ENCODE assay signal across 8 cellular contexts in the genomic region with DNA sequence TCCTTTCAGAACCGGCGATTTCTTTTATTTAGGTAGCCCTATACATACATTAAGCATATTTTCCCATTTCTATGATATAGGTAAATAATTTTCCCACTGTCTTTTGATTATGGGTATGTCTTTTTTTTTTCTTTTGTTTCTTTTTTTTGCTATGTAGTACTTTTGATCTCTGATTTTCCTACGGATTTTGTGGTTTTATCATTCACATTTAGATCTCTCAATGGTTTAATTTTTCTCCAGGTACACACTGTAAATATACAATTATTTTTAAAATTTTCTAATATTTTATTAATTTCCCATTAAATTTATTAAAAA. TPM values are rescaled to one million over a fixed set of nuclear protein-coding genes. Genes with fewer than 3 reads are reported as not detected.
DNase-seq lines count a peak whose midpoint lies in the region; ATAC-seq and TF ChIP-seq lines count a peak whose summit lies in the region.

No MANE protein-coding gene starts in this region.

- in situ Hi-C loops in HAP-1 (cut with MboI; ENCODE audit: low sequenced_read_pairs) = loop anchor here (5.0 kb wide), 1 partner anchor 75 kb away; a partner anchor contains a TSS

- no peaks in the 10 kb centered on the region for H3K27me3 Mint-ChIP-seq in activated CD4-positive, alpha-beta memory T cell treated with anti-CD3 and anti-CD28 coated beads, Interleukin-2, amount 10 ng/mL, durations not matched to agents 7 days and 5 days

- peaks cover 30% of the 10 kb centered on the region for H3K79me2 ChIP-seq in hepatocyte

- no peaks in the 10 kb centered on the region for H3K9me2 ChIP-seq in hepatocyte (replicated peaks; ENCODE audit: insufficient read depth)

- H2AFZ ChIP-seq in hepatocyte = peak overlapping the region; percentile 73

- TF ChIP-seq CTCF in hepatocyte (IDR thresholded peaks at IDR 0.05; ENCODE audit: poor library complexity) = no peak

- H3K27me3 ChIP-seq in HAP-1 (ENCODE audit: low read depth) (no peaks in the 10 kb centered on the region), hepatocyte (no peaks in the 10 kb centered on the region)

- peaks cover 38% of the 10 kb centered on the region for H3K36me3 Mint-ChIP-seq in activated CD4-positive, alpha-beta memory T cell treated with anti-CD3 and anti-CD28 coated beads, Interleukin-2, amount 10 ng/mL, durations not matched to agents 7 days and 5 days (ENCODE audit: low read depth)

- TF ChIP-seq POLR2A in GM18505 (IDR thresholded peaks at IDR 0.05; ENCODE audit: borderline replicate concordance, extremely low read depth, insufficient read depth, insufficient read length) = no peak

- H3K27ac ChIP-seq in hepatocyte (no peak overlapping the region), skin epidermis (peak overlapping the region in 19 of 21 experiments; percentile 85 to 96 (median 94))

- CTCF ChIA-PET in activated CD4-positive, alpha-beta memory T cell treated with anti-CD3 and anti-CD28 coated beads, Interleukin-2, amount 10 ng/mL, durations not matched to agents 7 days and 5 days (lab: Charles Lee) = no interaction called here

- H3K9me3 Mint-ChIP-seq in activated CD4-positive, alpha-beta memory T cell treated with anti-CD3 and anti-CD28 coated beads, Interleukin-2, amount 10 ng/mL, durations not matched to agents 7 days and 5 days = peaks cover 14% of the 10 kb centered on the region

- POLR2A ChIA-PET in activated CD4-positive, alpha-beta memory T cell treated with anti-CD3 and anti-CD28 coated beads, Interleukin-2, amount 10 ng/mL, durations not matched to agents 7 days and 5 days (lab: Charles Lee) = no interaction called here

- no peaks in the 10 kb centered on the region for H4K20me1 ChIP-seq in hepatocyte (ENCODE audit: insufficient read depth, poor library complexity, severe bottlenecking)

- H3K36me3 ChIP-seq in HAP-1 (replicated peaks) = peaks cover 2% of the 10 kb centered on the region; the same call in 1 of the 2 replicates
- H3K36me3 ChIP-seq in hepatocyte (replicated peaks; ENCODE audit: insufficient read depth, low read depth) = no peaks in the 10 kb centered on the region

- H3K27ac Mint-ChIP-seq in activated CD4-positive, alpha-beta memory T cell treated with anti-CD3 and anti-CD28 coated beads, Interleukin-2, amount 10 ng/mL, durations not matched to agents 7 days and 5 days = peak overlapping the region; percentile 80

- H3K4me3 ChIP-seq in HAP-1 = peak overlapping the region; percentile 69
- H3K4me3 ChIP-seq in hepatocyte = peak overlapping the region; percentile 77
- peak overlapping the region; percentile 73 to 95 (median 86) for H3K4me3 ChIP-seq in skin epidermis

- H3K4me1 ChIP-seq in HAP-1 (no peaks in the 10 kb centered on the region; the same call in 1 of the 2 replicates), hepatocyte (ENCODE audit: insufficient read depth) (peaks cover 5% of the 10 kb centered on the region)

- WGBS in hepatocyte (ENCODE audit: low lambda C conversion rate, missing lambda C conversion rate) = 5% methylated on average over 3 of the region's 3 CpGs

- peaks cover 26% of the 10 kb centered on the region for H3K4me1 Mint-ChIP-seq in activated CD4-positive, alpha-beta memory T cell treated with anti-CD3 and anti-CD28 coated beads, Interleukin-2, amount 10 ng/mL, durations not matched to agents 7 days and 5 days

- DNase-seq in HAP-1 (ENCODE audit: low spot score in 2 of 2) = no peak
- DNase-seq in activated CD4-positive, alpha-beta memory T cell treated with anti-CD3 and anti-CD28 coated beads, Interleukin-2, amount 10 ng/mL, durations not matched to agents 7 days and 5 days = no peak
- no peak for DNase-seq in hepatocyte (ENCODE audit: low spot score)
- no peak for DNase-seq in HuH-7.5 (ENCODE audit: low spot score)
- DNase-seq in NCI-H1105 treated with DMSO at 0.1 percent for 48 hours (lab: John Stamatoyannopoulos, UW) = no peak
- no peak for DNase-seq in islet precursor cell

- H3K9me3 ChIP-seq in HAP-1 (no peaks in the 10 kb centered on the region), hepatocyte (ENCODE audit: low read depth) (no peaks in the 10 kb centered on the region)

- peak overlapping the region; percentile 73 for H3K4me2 ChIP-seq in hepatocyte

- peak overlapping the region; percentile 93 for H3K4me3 Mint-ChIP-seq in activated CD4-positive, alpha-beta memory T cell treated with anti-CD3 and anti-CD28 coated beads, Interleukin-2, amount 10 ng/mL, durations not matched to agents 7 days and 5 days

- ATAC-seq in GM18505 (IDR thresholded peaks at IDR 0.05; ENCODE audit: unreplicated experiment) = no peak

RNA-seq across cellular contexts. Expression of a gene that starts 0.4 kb away (rescaled TPM):
- 10 to 100 TPM; 16.6 to 17.1 TPM for total RNA-seq in activated CD4-positive, alpha-beta memory T cell treated with anti-CD3 and anti-CD28 coated beads, Interleukin-2, amount 10 ng/mL, durations not matched to agents 7 days and 5 days
- 7.7 and 11.3 TPM in 2 replicates for total RNA-seq in hepatocyte
- polyA plus RNA-seq in hepatocyte = 6.6 and 7.1 TPM in 2 replicates
